9 cellular contexts compared by ENCODE assay signal in the genomic region with DNA sequence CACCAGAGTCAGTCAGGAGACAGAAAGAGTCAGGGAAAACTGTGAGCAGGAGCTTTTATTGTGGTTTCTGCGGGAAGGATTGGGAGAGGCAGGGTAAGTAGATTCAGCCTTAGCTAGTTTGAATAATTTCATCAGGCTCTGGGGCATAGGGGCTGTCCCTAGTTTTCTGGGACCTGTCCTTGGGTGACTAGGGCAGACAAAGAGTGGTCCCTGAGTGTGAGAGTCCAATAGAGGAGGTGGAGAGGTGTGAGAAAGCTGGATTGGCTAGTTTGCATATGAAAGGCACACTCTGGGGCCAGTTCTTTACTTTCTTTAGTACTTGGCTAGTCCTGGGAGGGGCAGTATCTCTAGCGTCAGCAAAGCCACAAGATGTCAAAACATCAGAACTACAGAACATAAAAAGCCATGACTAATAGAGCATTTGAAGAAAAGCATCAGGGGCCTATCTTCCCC.
DNase-seq lines count a peak whose midpoint lies in the region; ATAC-seq, FAIRE-seq and TF ChIP-seq lines count a peak whose summit lies in the region.
"Had no signal": no experiment of that assay in that cellular context is flagged by ENCODE, and none has a peak within 500 bp of the region (broad histone marks: within the 10 kb centered on the region; RNA-seq: fewer than 3 reads in every experiment).

No MANE protein-coding gene starts in this region.

- TF ChIP-seq CTCF in AG10803 (conservative IDR thresholded peaks at IDR 0.05; ENCODE audit: low read length) (peak; percentile 14; the same call in 1 of the 2 replicates), natural killer cell (IDR thresholded peaks at IDR 0.05) (no peak)

- H3K4me3 ChIP-seq in AG10803 (ENCODE audit: low read length) = peak overlapping the region; percentile 12

- no peak overlapping the region for H3K27ac Mint-ChIP-seq in natural killer cell
- H3K27ac Mint-ChIP-seq: natural killer cell treated with Interleukin-12 subunit alpha and Interleukin-12 subunit beta and Interleukin-15 and Interleukin-18, amount 100 ng/mL, for 72 hours had no signal

- ATAC-seq in natural killer cell (no peak), left ventricle myocardium superior (no peak)
- ATAC-seq: natural killer cell treated with Interleukin-12 subunit alpha and Interleukin-12 subunit beta and Interleukin-15 and Interleukin-18, amount 100 ng/mL, for 72 hours had no signal

- peaks cover 0 to 3% of the 10 kb centered on the region in 2 donors for H3K9me3 Mint-ChIP-seq in natural killer cell
- H3K9me3 Mint-ChIP-seq: natural killer cell treated with Interleukin-12 subunit alpha and Interleukin-12 subunit beta and Interleukin-15 and Interleukin-18, amount 100 ng/mL, for 72 hours had no signal

- no peaks in the 10 kb centered on the region for H3K36me3 Mint-ChIP-seq in natural killer cell
- H3K36me3 Mint-ChIP-seq: natural killer cell treated with Interleukin-12 subunit alpha and Interleukin-12 subunit beta and Interleukin-15 and Interleukin-18, amount 100 ng/mL, for 72 hours had no signal

- no peak overlapping the region for H3K4me3 Mint-ChIP-seq in natural killer cell
- H3K4me3 Mint-ChIP-seq: natural killer cell treated with Interleukin-12 subunit alpha and Interleukin-12 subunit beta and Interleukin-15 and Interleukin-18, amount 100 ng/mL, for 72 hours had no signal

- H3K27me3 Mint-ChIP-seq in natural killer cell (ENCODE audit: low read depth in 2 of 2) = peaks cover 0 to 7% of the 10 kb centered on the region in 2 donors

- intact Hi-C loops in natural killer cell (cut with micrococcal nuclease) = no loop called here
- intact Hi-C loops in left ventricle myocardium superior (cut with micrococcal nuclease) = no loop called here

- peak; percentile 97 for DNase-seq in AG10803 (ENCODE audit: low read depth)
- DNase-seq in HTR-8/SVneo (ENCODE audit: insufficient read length, low spot score) = peak; percentile 11
- peak; percentile 94 for DNase-seq in astrocyte of the hippocampus (ENCODE audit: low read depth, low spot score)
- DNase-seq in kidney tubule cell (ENCODE audit: low spot score) = peak; percentile 69
- no peak for DNase-seq in NCI-H446 (lab: John Stamatoyannopoulos, UW)
- DNase-seq in DMS153 (lab: John Stamatoyannopoulos, UW) = no peak
- DNase-seq in natural killer cell = no peak
- no peak for DNase-seq in left ventricle myocardium superior

- no peak for FAIRE-seq in HTR-8/SVneo (lab: Jason Lieb, UNC)

- H3K4me1 Mint-ChIP-seq in natural killer cell = no peaks in the 10 kb centered on the region

Comparison
In these comparisons a context has a peak if more than half of its experiments do, and no peak if none do; other contexts are left out.
1. DNase-seq: peak in AG10803 (single experiment), HTR-8/SVneo (single experiment), astrocyte of the hippocampus (single experiment) and kidney tubule cell (single experiment); none in NCI-H446 (0 of 2), DMS153 (single experiment), natural killer cell (single experiment) and left ventricle myocardium superior (single experiment).